9 cellular contexts compared by ENCODE assay signal in the genomic region with DNA sequence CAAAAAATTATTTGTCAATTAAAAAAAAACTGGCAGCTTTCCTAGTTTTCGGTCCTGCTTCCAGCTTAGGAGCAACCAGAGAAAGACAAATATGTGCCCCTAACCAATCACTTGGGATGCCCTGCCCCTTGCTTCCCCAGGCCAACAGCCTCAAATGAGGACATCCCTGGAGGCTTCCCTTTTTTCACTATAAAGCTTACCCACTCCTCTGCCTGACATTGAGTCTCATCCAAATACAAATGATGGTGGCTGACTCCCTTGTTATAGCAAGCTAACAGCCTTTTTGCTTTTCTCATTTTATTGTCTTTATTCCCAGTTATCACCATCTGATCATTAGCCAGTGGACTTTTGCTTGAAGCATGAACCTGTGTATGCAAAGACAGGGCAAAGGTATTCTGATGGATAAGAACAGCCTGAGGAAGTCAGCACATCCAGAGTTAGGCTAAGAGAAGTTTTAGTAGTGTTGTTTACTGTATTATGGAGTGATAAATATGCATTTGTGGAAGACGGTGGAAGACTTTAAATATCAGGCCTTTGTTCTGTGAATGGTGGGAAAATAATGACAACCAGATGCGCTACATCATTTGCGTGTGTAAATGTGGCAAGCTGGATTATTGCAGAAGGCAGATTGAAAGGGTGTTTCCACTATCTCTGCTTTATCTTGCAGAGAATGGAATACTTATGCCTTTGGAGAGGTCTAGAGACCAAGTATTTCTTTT. TPM values are rescaled to one million over a fixed set of nuclear protein-coding genes. Genes with fewer than 3 reads are reported as not detected.
DNase-seq lines count a peak whose midpoint lies in the region; ATAC-seq and TF ChIP-seq lines count a peak whose summit lies in the region.
"Had no signal": no experiment of that assay in that cellular context is flagged by ENCODE, and none has a peak within 500 bp of the region (broad histone marks: within the 10 kb centered on the region; RNA-seq: fewer than 3 reads in every experiment).

No MANE protein-coding gene starts in this region.

- no peak for TF ChIP-seq POLR2A in heart left ventricle (IDR thresholded peaks at IDR 0.05)

- 92 to 94% (median 93%) methylated on average over 4 of the region's 4 CpGs for WGBS in heart left ventricle, 4 donors

- peaks cover 0 to 5% (median 0%) of the 10 kb centered on the region in 9 donors for H3K36me3 ChIP-seq in heart left ventricle

- H3K4me1 ChIP-seq in heart left ventricle = peaks cover 0 to 44% (median 13%) of the 10 kb centered on the region in 12 donors

- H3K4me3 Mint-ChIP-seq in T-helper 17 cell = peak overlapping the region; percentile 97
- H3K4me3 Mint-ChIP-seq in immature natural killer cell = peak overlapping the region; percentile 96 to 100 (median 98)
- peak overlapping the region; percentile 95 for H3K4me3 Mint-ChIP-seq in type B pancreatic cell

- ATAC-seq in heart left ventricle (no peak), Right ventricle myocardium inferior (no peak), T-helper 17 cell (no peak)

- H3K27me3 Mint-ChIP-seq in T-helper 17 cell = no peaks in the 10 kb centered on the region
- H3K27me3 Mint-ChIP-seq in immature natural killer cell (ENCODE audit: low read depth in 3 of 3) = peaks cover 4 to 8% (median 6%) of the 10 kb centered on the region in 3 donors
- H3K27me3 Mint-ChIP-seq in type B pancreatic cell = no peaks in the 10 kb centered on the region

- H3K27ac Mint-ChIP-seq in T-helper 17 cell (peak overlapping the region; percentile 85), immature natural killer cell (peak overlapping the region; percentile 68 to 99 (median 94)), type B pancreatic cell (peak overlapping the region; percentile 96)

- H3K4me1 Mint-ChIP-seq in T-helper 17 cell (peaks cover 49% of the 10 kb centered on the region), immature natural killer cell (peaks cover 33 to 39% of the 10 kb centered on the region in 2 donors), type B pancreatic cell (ENCODE audit: unreplicated experiment) (peaks cover 14% of the 10 kb centered on the region)

- peak overlapping the region in 1 of 12 donors; percentile 65 for H3K4me3 ChIP-seq in heart left ventricle

- no peaks in the 10 kb centered on the region for H3K9me3 Mint-ChIP-seq in immature natural killer cell
- no peaks in the 10 kb centered on the region for H3K9me3 Mint-ChIP-seq in type B pancreatic cell

- H3K9me3 ChIP-seq in heart left ventricle (no peaks in the 10 kb centered on the region), T-helper 17 cell (ENCODE audit: control insufficient read depth, low read length, poor library complexity, severe bottlenecking) (no peaks in the 10 kb centered on the region)

- H3K36me3 Mint-ChIP-seq in T-helper 17 cell (ENCODE audit: low read depth) = peaks cover 3% of the 10 kb centered on the region
- H3K36me3 Mint-ChIP-seq in immature natural killer cell = no peaks in the 10 kb centered on the region
- peaks cover 3% of the 10 kb centered on the region for H3K36me3 Mint-ChIP-seq in type B pancreatic cell

- no peaks in the 10 kb centered on the region for H3K27me3 ChIP-seq in heart left ventricle

- TF ChIP-seq CTCF in heart left ventricle (IDR thresholded peaks at IDR 0.05) = no peak
- no peak for TF ChIP-seq CTCF in type B pancreatic cell (conservative IDR thresholded peaks at IDR 0.05)

- intact Hi-C loops in heart left ventricle (cut with DNase I) = no loop called here
- intact Hi-C loops in Right ventricle myocardium inferior (cut with DNase I) = no loop called here

- DNase-seq in heart left ventricle = no peak
- DNase-seq in Right ventricle myocardium inferior (ENCODE audit: missing footprints) = no peak
- DNase-seq in T-helper 17 cell = no peak
- no peak for DNase-seq in immature natural killer cell
- DNase-seq in type B pancreatic cell (ENCODE audit: extremely low spot score, unreplicated experiment) = no peak
- no peak for DNase-seq in glomerular visceral epithelial cell (ENCODE audit: extremely low spot score)
- no peak for DNase-seq in DMS53 treated with DMSO at 0.1 percent for 48 hours (lab: John Stamatoyannopoulos, UW; ENCODE audit: unreplicated experiment)
- DNase-seq in GM03348 (ENCODE audit: low spot score) = no peak
- DNase-seq: DMS79 treated with DMSO at 0.1 percent for 48 hours had no signal

- peak overlapping the region in 7 of 12 donors; percentile 81 to 95 (median 91) for H3K27ac ChIP-seq in heart left ventricle

RNA-seq across cellular contexts. Expression of a gene that starts 1.7 kb away (rescaled TPM):
- 10 to 100 TPM; 24.7 to 53.1 (median 27.8) TPM for total RNA-seq in heart left ventricle
- 10 to 100 TPM; 36.0 to 68.2 TPM for polyA plus RNA-seq in heart left ventricle
- 38.7 TPM for total RNA-seq in Right ventricle myocardium inferior
- total RNA-seq in T-helper 17 cell = 10 to 100 TPM; 77.4 to 83.0 TPM
- 100 to 1,000 TPM in 2 of 3 donors, 10 to 100 TPM in 1; 60.4 to 120 (median 103) TPM for polyA plus RNA-seq in immature natural killer cell
- 29.8 and 33.8 TPM in 2 replicates for total RNA-seq in type B pancreatic cell (ENCODE audit: low replicate concordance)

RNA-seq across cellular contexts. Expression of a gene that starts 19.5 kb away (rescaled TPM):
- total RNA-seq in heart left ventricle = 10 to 100 TPM in 1 of 9 donors, 1 to 10 TPM in 3, under 1 TPM in 5; 0.13 to 19.0 (median 0.79) TPM
- 1 to 10 TPM in 1 of 2 donors, under 1 TPM in 1; 0.65 to 1.4 TPM for polyA plus RNA-seq in heart left ventricle
- total RNA-seq in Right ventricle myocardium inferior = 1.9 TPM
- total RNA-seq in T-helper 17 cell = 100 to 1,000 TPM; 245 to 291 TPM
- polyA plus RNA-seq in immature natural killer cell = 100 to 1,000 TPM; 139 to 261 (median 139) TPM
- total RNA-seq in type B pancreatic cell (ENCODE audit: low replicate concordance) = 0.52 and 0.53 TPM in 2 replicates

Comparison
In these comparisons a context has a peak if more than half of its experiments do, and no peak if none do; other contexts are left out.
1. RNA of a gene that starts 19.5 kb away (total RNA-seq): 245 to 291 TPM in T-helper 17 cell; 1.9 TPM in Right ventricle myocardium inferior (single experiment), 0.13 to 19.0 TPM in heart left ventricle and 0.52 to 0.53 TPM in type B pancreatic cell; every median in the first group is over 10 times any median in the second.
2. Peak in every context shown above with its lines, with median percentiles within 50 percentile points of each other: H3K27ac Mint-ChIP-seq and H3K4me3 Mint-ChIP-seq.